In the genomic region with DNA sequence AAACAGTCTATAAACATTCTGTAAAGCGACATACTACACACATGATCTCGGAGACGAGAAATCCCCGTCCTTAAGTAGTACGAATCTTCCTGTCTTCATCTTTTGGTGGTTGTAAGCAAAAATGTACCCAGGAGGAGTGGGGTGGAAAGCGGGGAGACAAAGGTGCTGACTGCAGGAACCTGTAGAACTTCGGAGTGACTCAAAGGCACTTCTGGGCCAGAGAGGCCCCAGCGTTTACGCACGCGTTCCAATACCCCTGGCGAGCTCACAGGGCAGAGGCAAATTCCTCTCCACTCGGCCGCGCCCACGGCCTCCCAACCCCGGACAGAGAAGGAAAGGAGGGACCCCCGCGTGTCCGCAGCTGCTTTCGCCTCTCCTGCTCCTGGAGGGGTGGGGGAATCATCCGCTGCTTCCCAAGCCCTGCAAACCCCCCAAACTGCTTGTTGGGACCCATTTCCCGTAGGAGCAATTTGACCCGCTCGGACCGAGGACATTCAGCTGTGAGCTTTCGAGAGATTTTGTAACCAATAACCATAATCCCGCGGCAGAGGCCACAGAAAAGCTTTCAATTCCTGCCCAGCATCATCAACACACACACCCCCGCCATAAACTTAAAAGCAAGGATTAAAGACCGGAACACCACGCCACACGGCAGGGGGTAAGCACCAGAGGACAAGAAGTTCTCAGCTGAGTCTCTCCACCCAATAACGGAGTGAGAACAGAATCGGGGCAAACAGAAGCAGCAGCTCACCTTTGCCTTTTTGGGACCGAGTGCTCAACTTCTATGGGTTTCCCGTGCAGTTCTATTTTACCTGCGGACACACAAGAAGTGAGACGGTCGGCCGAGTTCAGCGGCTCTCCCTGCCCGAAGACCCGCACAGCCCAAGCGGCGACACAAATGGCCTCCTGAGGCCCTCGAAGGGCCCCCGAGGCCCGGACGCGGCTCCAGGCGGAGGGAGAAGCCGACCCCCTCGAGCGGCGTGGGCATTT, we compare ENCODE assay signal across 1 cellular context.
TF ChIP-seq lines count a peak whose summit lies in the region.

No MANE protein-coding gene starts in this region.

TF ChIP-seq in SK-N-SH, 30 proteins besides CTCF, POLR2A, EP300 and RAD21 (continued from another document):
- TF ChIP-seq, protein P1, sequence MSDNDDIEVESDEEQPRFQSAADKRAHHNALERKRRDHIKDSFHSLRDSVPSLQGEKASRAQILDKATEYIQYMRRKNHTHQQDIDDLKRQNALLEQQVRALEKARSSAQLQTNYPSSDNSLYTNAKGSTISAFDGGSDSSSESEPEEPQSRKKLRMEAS (IDR thresholded peaks at IDR 0.05; ENCODE audit: low read depth): 0 out of 2 replicates have a peak, but pooled peaks have one; percentile 49
- TF ChIP-seq NFIC (IDR thresholded peaks at IDR 0.05; ENCODE audit: borderline replicate concordance) (no peak), SMC3 (IDR thresholded peaks at IDR 0.05; ENCODE audit: low read depth, low read length) (no peak), POLR2AphosphoS5 (IDR thresholded peaks at IDR 0.05; ENCODE audit: low read depth, low read length) (no peak; the same call in 1 of the 2 replicates)
